In genomic region chr6:85641916-85642773, GRCh38 we compare ENCODE assay signal across 8 cellular contexts. TPM values are rescaled to one million over a fixed set of nuclear protein-coding genes. Genes with fewer than 3 reads are reported as not detected.
DNase-seq lines count a peak whose midpoint lies in the region; ATAC-seq lines count a peak whose summit lies in the region.

No MANE protein-coding gene starts in this region.

- peak overlapping the region; percentile 100 for H3K4me3 ChIP-seq in GM08714 (ENCODE audit: low read length)

- no peaks in the 10 kb centered on the region for H3K9me3 Mint-ChIP-seq in activated CD4-positive, alpha-beta T cell treated with anti-CD3 and anti-CD28 coated beads for 36 hours (ENCODE audit: low read depth)

- CTCF ChIA-PET in activated CD4-positive, alpha-beta T cell treated with anti-CD3 and anti-CD28 coated beads for 36 hours (lab: Charles Lee) = interaction anchor here (0.8 to 1.0 kb wide), 3 partner anchors 28 to 37 kb away, joined by 3 to 6 read pairs (median 3); no protein-coding TSS in a partner anchor

- peaks cover 55% of the 10 kb centered on the region for H3K36me3 Mint-ChIP-seq in activated CD4-positive, alpha-beta T cell treated with anti-CD3 and anti-CD28 coated beads for 36 hours (ENCODE audit: low read depth)

- POLR2A ChIA-PET in activated CD4-positive, alpha-beta T cell treated with anti-CD3 and anti-CD28 coated beads for 36 hours (lab: Charles Lee) = interaction anchor here (1.1 to 8.3 kb wide), 5 partner anchors 10 to 48 kb away, joined by 8 to 265 read pairs (median 17); partner anchors contain the start of gene SNX14

- no peaks in the 10 kb centered on the region for H3K27me3 Mint-ChIP-seq in activated CD4-positive, alpha-beta T cell treated with anti-CD3 and anti-CD28 coated beads for 36 hours

- peaks cover 53% of the 10 kb centered on the region for H3K4me1 Mint-ChIP-seq in activated CD4-positive, alpha-beta T cell treated with anti-CD3 and anti-CD28 coated beads for 36 hours

- DNase-seq in NCI-H1105 treated with DMSO at 0.1 percent for 48 hours (lab: John Stamatoyannopoulos, UW) (peak; percentile 49), cerebellum (ENCODE audit: low spot score) (peak; percentile 40), left colon (peak; percentile 67 to 71), SHP77 treated with DMSO at 0.1 percent for 48 hours (lab: John Stamatoyannopoulos, UW) (no peak)
- DNase-seq in activated CD4-positive, alpha-beta T cell treated with anti-CD3 and anti-CD28 coated beads for 36 hours = peak; percentile 71
- peak; percentile 37 to 54 for DNase-seq in stimulated activated CD4-positive, alpha-beta T cell treated with anti-CD3 and anti-CD28 coated beads, Interleukin-1b, Interleukin-23, amount 100 ng/mL, for 4 hours (ENCODE audit: low read depth in 2 of 2)

- intact Hi-C loops in activated CD4-positive, alpha-beta T cell treated with anti-CD3 and anti-CD28 coated beads for 36 hours (cut with DNase I, micrococcal nuclease) = loop anchor here in 1 of 2 experiments (2.0 to 10.0 kb wide), 6 partner anchors 15 to 1950 kb away; partner anchors contain the start of genes CEP162, CYB5R4, ORC3 and RIPPLY2
- intact Hi-C loops in left colon (cut with DNase I, micrococcal nuclease) = loop anchor here in 1 of 2 donors (2.0 kb wide), 1 partner anchor 37 kb away; no protein-coding TSS in a partner anchor

- H3K4me3 Mint-ChIP-seq in activated CD4-positive, alpha-beta T cell treated with anti-CD3 and anti-CD28 coated beads for 36 hours = peak overlapping the region; percentile 88

- H3K27ac Mint-ChIP-seq in activated CD4-positive, alpha-beta T cell treated with anti-CD3 and anti-CD28 coated beads for 36 hours = peak overlapping the region; percentile 99

- no peak for ATAC-seq in activated CD4-positive, alpha-beta T cell treated with anti-CD3 and anti-CD28 coated beads for 36 hours
- ATAC-seq in left colon (peak; percentile 13), GM21390 (IDR thresholded peaks at IDR 0.05; ENCODE audit: unreplicated experiment) (no peak)

RNA-seq across cellular contexts. Expression of gene SYNCRIP, which starts 0.5 kb away (rescaled TPM):
- total RNA-seq in activated CD4-positive, alpha-beta T cell treated with anti-CD3 and anti-CD28 coated beads for 36 hours = 100 to 1,000 TPM; 156 to 191 TPM
- total RNA-seq in cerebellum (95.2 TPM), left colon (10 to 100 TPM; 62.2 to 76.8 TPM)

RNA-seq across cellular contexts. Expression of gene SNX14, which starts 48.5 kb away (rescaled TPM):
- 10 to 100 TPM; 38.4 to 54.7 TPM for total RNA-seq in activated CD4-positive, alpha-beta T cell treated with anti-CD3 and anti-CD28 coated beads for 36 hours
- total RNA-seq in cerebellum = 125 TPM
- 10 to 100 TPM; 71.0 to 84.5 TPM for total RNA-seq in left colon
